ENCODE assay signal across 9 cellular contexts in the genomic region with DNA sequence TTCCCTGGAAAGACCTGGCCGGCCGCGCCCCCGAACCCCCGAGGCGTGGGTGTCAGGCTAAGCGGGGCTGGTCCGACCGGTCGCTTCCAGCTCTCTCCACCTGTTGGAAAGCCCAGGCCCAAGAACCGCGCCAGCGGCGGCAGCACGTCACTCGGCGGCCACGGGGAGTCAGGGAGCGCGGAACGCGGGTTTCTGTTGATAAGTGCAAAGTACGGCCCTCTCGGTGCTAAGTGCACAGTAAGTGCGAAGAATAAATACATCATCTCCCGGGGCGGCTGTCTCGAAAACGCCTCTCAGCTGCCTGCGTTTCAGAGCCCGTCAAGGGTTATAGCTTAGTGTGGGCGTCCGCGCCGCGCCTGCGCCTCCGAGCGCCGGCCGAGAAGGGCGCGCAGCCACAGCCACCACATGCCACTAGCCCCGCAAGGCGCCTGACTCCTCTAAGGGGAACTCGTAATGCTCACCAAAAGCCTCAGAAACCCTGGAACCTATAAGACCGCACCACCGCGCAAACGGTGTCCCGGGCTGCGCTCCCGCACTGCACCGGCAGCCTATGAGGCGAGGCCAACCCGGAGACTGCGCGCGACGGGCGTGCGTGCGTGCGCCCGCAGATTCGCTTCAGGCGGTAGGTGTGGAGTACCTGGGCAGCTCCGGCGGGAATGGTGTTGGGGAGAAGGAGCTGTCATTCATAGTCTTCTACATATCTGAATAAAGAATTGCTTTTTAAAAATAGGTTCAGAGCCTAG. TPM values are rescaled to one million over a fixed set of nuclear protein-coding genes. Genes with fewer than 3 reads are reported as not detected.
DNase-seq lines count a peak whose midpoint lies in the region; ATAC-seq and TF ChIP-seq lines count a peak whose summit lies in the region.
"Had no signal": no experiment of that assay in that cellular context is flagged by ENCODE, and none has a peak within 500 bp of the region (broad histone marks: within the 10 kb centered on the region; RNA-seq: fewer than 3 reads in every experiment).

No MANE protein-coding gene starts in this region.

- H3K27me3 Mint-ChIP-seq in WTC11 (ENCODE audit: low read depth) = peaks cover 100% of the 10 kb centered on the region

- H3K4me1 Mint-ChIP-seq in WTC11 = peaks cover 25% of the 10 kb centered on the region
- peaks cover 5% of the 10 kb centered on the region for H3K4me1 Mint-ChIP-seq in stimulated activated effector memory CD8-positive, alpha-beta T cell treated with anti-CD3 and anti-CD28 coated beads, Interleukin-12 subunit alpha, Interleukin-12 subunit beta, amount 100 ng/mL, for 72 hours

- ATAC-seq in WTC11 = peak; percentile 24
- peak; percentile 19 for ATAC-seq in stimulated activated effector memory CD8-positive, alpha-beta T cell treated with anti-CD3 and anti-CD28 coated beads, Interleukin-12 subunit alpha, Interleukin-12 subunit beta, amount 100 ng/mL, for 72 hours
- no peak for ATAC-seq in GM21717 (IDR thresholded peaks at IDR 0.05; ENCODE audit: unreplicated experiment)

- no peaks in the 10 kb centered on the region for H3K36me3 Mint-ChIP-seq in WTC11
- no peaks in the 10 kb centered on the region for H3K36me3 Mint-ChIP-seq in stimulated activated effector memory CD8-positive, alpha-beta T cell treated with anti-CD3 and anti-CD28 coated beads, Interleukin-12 subunit alpha, Interleukin-12 subunit beta, amount 100 ng/mL, for 72 hours

- DNase-seq in NCI-H82 (lab: John Stamatoyannopoulos, UW) = peak; percentile 20
- DNase-seq in NCI-H82 treated with DMSO at 0.1 percent for 48 hours (lab: John Stamatoyannopoulos, UW; ENCODE audit: unreplicated experiment) = no peak
- peak; percentile 65 for DNase-seq in WTC11 (ENCODE audit: low spot score)
- no peak for DNase-seq in stimulated activated effector memory CD8-positive, alpha-beta T cell treated with anti-CD3 and anti-CD28 coated beads, Interleukin-12 subunit alpha, Interleukin-12 subunit beta, amount 100 ng/mL, for 72 hours (ENCODE audit: low spot score in 2 of 2)
- DNase-seq in COLO829 (ENCODE audit: low spot score) = no peak
- no peak for DNase-seq in NCI-H345 (lab: John Stamatoyannopoulos, UW)

- H3K9me3 ChIP-seq in iPS-18c (ENCODE audit: control insufficient read depth, insufficient read depth, low read length) = no peaks in the 10 kb centered on the region

- no peaks in the 10 kb centered on the region for H3K9me3 Mint-ChIP-seq in WTC11
- H3K9me3 Mint-ChIP-seq in stimulated activated effector memory CD8-positive, alpha-beta T cell treated with anti-CD3 and anti-CD28 coated beads, Interleukin-12 subunit alpha, Interleukin-12 subunit beta, amount 100 ng/mL, for 72 hours = no peaks in the 10 kb centered on the region

- no peak for TF ChIP-seq CTCF in WTC11 (IDR thresholded peaks at IDR 0.05)

- peak overlapping the region; percentile 72 for H3K4me3 Mint-ChIP-seq in WTC11
- H3K4me3 Mint-ChIP-seq in stimulated activated effector memory CD8-positive, alpha-beta T cell treated with anti-CD3 and anti-CD28 coated beads, Interleukin-12 subunit alpha, Interleukin-12 subunit beta, amount 100 ng/mL, for 72 hours = no peak overlapping the region

- peak overlapping the region; percentile 59 for H3K4me3 ChIP-seq in iPS-18c (ENCODE audit: insufficient read depth, low read depth, low read length)
- H3K4me3 ChIP-seq: BLaER1 had no signal

- CTCF ChIA-PET in WTC11 (lab: Charles Lee) = interaction anchor here (0.6 to 3.1 kb wide), 10 partner anchors 7 to 676 kb away, joined by 3 to 63 read pairs (median 7); a partner anchor contains a TSS

- POLR2A ChIA-PET in WTC11 (lab: Charles Lee) = interaction anchor here (1.1 to 1.4 kb wide), 2 partner anchors 9 to 11 kb away, joined by 3 to 4 read pairs; a partner anchor contains a TSS

- H3K27ac Mint-ChIP-seq in WTC11 = no peak overlapping the region
- no peak overlapping the region for H3K27ac Mint-ChIP-seq in stimulated activated effector memory CD8-positive, alpha-beta T cell treated with anti-CD3 and anti-CD28 coated beads, Interleukin-12 subunit alpha, Interleukin-12 subunit beta, amount 100 ng/mL, for 72 hours

TF ChIP-seq in WTC11, 78 proteins besides CTCF, POLR2A, EP300 and RAD21 (continues in another document):
- TF ChIP-seq TCF7 (CRISPR knock-in tag; IDR thresholded peaks at IDR 0.05; ENCODE audit: low read depth) (no peak), ZNF416 (CRISPR knock-in tag; IDR thresholded peaks at IDR 0.05) (no peak), HMGA2 (CRISPR knock-in tag; IDR thresholded peaks at IDR 0.05) (no peak), GRHL2 (CRISPR knock-in tag; IDR thresholded peaks at IDR 0.05; ENCODE audit: insufficient replicate concordance, severe bottlenecking) (no peak), CREB1 (CRISPR knock-in tag; IDR thresholded peaks at IDR 0.05) (no peak), NR3C1 (CRISPR knock-in tag; conservative IDR thresholded peaks at IDR 0.05; ENCODE audit: low read depth) (no peak), OVOL2 (CRISPR knock-in tag; IDR thresholded peaks at IDR 0.05; ENCODE audit: borderline replicate concordance) (no peak), RELA (CRISPR knock-in tag; IDR thresholded peaks at IDR 0.05; ENCODE audit: borderline replicate concordance) (no peak), ZNF671 (CRISPR knock-in tag; IDR thresholded peaks at IDR 0.05) (no peak), ZBTB21 (CRISPR knock-in tag; IDR thresholded peaks at IDR 0.05; ENCODE audit: borderline replicate concordance) (no peak), ZNF263 (CRISPR knock-in tag; IDR thresholded peaks at IDR 0.05; ENCODE audit: low read depth) (no peak)
- TF ChIP-seq, protein P1, sequence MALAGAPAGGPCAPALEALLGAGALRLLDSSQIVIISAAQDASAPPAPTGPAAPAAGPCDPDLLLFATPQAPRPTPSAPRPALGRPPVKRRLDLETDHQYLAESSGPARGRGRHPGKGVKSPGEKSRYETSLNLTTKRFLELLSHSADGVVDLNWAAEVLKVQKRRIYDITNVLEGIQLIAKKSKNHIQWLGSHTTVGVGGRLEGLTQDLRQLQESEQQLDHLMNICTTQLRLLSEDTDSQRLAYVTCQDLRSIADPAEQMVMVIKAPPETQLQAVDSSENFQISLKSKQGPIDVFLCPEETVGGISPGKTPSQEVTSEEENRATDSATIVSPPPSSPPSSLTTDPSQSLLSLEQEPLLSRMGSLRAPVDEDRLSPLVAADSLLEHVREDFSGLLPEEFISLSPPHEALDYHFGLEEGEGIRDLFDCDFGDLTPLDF (CRISPR knock-in tag; IDR thresholded peaks at IDR 0.05) = no peak
- TF ChIP-seq, protein P2, sequence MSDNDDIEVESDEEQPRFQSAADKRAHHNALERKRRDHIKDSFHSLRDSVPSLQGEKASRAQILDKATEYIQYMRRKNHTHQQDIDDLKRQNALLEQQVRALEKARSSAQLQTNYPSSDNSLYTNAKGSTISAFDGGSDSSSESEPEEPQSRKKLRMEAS (CRISPR knock-in tag; IDR thresholded peaks at IDR 0.05) = peak; percentile 36; the same call in 1 of the 2 replicates
- TF ChIP-seq, protein P3, sequence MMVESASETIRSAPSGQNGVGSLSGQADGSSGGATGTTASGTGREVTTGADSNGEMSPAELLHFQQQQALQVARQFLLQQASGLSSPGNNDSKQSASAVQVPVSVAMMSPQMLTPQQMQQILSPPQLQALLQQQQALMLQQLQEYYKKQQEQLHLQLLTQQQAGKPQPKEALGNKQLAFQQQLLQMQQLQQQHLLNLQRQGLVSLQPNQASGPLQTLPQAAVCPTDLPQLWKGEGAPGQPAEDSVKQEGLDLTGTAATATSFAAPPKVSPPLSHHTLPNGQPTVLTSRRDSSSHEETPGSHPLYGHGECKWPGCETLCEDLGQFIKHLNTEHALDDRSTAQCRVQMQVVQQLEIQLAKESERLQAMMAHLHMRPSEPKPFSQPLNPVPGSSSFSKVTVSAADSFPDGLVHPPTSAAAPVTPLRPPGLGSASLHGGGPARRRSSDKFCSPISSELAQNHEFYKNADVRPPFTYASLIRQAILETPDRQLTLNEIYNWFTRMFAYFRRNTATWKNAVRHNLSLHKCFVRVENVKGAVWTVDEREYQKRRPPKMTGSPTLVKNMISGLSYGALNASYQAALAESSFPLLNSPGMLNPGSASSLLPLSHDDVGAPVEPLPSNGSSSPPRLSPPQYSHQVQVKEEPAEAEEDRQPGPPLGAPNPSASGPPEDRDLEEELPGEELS (CRISPR knock-in tag; IDR thresholded peaks at IDR 0.05) = peak; percentile 22; the same call in 1 of the 2 replicates
- TF ChIP-seq, protein P4, sequence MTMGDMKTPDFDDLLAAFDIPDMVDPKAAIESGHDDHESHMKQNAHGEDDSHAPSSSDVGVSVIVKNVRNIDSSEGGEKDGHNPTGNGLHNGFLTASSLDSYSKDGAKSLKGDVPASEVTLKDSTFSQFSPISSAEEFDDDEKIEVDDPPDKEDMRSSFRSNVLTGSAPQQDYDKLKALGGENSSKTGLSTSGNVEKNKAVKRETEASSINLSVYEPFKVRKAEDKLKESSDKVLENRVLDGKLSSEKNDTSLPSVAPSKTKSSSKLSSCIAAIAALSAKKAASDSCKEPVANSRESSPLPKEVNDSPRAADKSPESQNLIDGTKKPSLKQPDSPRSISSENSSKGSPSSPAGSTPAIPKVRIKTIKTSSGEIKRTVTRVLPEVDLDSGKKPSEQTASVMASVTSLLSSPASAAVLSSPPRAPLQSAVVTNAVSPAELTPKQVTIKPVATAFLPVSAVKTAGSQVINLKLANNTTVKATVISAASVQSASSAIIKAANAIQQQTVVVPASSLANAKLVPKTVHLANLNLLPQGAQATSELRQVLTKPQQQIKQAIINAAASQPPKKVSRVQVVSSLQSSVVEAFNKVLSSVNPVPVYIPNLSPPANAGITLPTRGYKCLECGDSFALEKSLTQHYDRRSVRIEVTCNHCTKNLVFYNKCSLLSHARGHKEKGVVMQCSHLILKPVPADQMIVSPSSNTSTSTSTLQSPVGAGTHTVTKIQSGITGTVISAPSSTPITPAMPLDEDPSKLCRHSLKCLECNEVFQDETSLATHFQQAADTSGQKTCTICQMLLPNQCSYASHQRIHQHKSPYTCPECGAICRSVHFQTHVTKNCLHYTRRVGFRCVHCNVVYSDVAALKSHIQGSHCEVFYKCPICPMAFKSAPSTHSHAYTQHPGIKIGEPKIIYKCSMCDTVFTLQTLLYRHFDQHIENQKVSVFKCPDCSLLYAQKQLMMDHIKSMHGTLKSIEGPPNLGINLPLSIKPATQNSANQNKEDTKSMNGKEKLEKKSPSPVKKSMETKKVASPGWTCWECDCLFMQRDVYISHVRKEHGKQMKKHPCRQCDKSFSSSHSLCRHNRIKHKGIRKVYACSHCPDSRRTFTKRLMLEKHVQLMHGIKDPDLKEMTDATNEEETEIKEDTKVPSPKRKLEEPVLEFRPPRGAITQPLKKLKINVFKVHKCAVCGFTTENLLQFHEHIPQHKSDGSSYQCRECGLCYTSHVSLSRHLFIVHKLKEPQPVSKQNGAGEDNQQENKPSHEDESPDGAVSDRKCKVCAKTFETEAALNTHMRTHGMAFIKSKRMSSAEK (CRISPR knock-in tag; IDR thresholded peaks at IDR 0.05; ENCODE audit: borderline replicate concordance) = no peak

RNA-seq across cellular contexts. Expression of a gene that starts 9.2 kb away (rescaled TPM):
- total RNA-seq in WTC11 (2021) = 0.15 TPM in 1 of 3 replicates, not detected in the others

Comparison
In these comparisons a context has a peak if more than half of its experiments do, and no peak if none do; other contexts are left out.
1. DNase-seq: peak in NCI-H82 (single experiment) and WTC11 (single experiment); none in NCI-H82 treated with DMSO at 0.1 percent for 48 hours (single experiment), stimulated activated effector memory CD8-positive, alpha-beta T cell treated with anti-CD3 and anti-CD28 coated beads, Interleukin-12 subunit alpha, Interleukin-12 subunit beta, amount 100 ng/mL, for 72 hours (0 of 2), COLO829 (single experiment) and NCI-H345 (single experiment).